Comparison of ENCODE assay signal across 1 cellular context in the genomic region with DNA sequence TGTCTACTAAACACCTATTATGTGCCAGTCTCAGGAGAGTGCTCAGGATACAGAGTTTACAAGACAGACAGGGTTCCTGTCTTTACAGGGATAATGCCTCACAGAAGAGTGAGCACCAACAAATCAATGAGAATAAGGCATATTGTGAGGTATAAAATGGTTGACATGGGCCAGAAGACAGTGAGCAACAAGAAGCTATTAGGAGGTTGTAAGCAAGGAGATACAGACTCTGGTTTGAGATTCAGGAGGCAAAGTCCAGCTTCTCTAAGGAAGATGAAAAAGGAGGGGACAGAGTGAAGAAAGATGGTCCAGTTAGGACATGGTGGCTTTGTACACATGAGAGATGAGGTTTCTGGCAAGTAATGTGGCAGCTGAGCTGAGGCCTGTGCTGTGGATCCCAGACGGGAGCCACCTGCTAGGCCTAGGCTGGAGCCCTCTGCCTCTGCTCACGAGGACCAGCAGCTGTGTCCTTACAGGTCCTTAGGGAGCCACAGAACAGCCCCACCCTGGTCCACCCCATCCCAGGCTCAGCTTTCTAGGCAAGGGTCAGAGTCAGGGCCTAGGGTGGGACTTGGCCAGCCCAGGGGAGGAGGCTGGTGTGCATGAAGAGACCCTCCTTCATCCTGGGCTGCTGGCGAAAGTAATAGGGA.
TF ChIP-seq lines count a peak whose summit lies in the region.

No MANE protein-coding gene starts in this region.

TF ChIP-seq in K562, 482 proteins besides CTCF, POLR2A, EP300 and RAD21 (continued from another document and continues in another):
- TF ChIP-seq, protein P1, sequence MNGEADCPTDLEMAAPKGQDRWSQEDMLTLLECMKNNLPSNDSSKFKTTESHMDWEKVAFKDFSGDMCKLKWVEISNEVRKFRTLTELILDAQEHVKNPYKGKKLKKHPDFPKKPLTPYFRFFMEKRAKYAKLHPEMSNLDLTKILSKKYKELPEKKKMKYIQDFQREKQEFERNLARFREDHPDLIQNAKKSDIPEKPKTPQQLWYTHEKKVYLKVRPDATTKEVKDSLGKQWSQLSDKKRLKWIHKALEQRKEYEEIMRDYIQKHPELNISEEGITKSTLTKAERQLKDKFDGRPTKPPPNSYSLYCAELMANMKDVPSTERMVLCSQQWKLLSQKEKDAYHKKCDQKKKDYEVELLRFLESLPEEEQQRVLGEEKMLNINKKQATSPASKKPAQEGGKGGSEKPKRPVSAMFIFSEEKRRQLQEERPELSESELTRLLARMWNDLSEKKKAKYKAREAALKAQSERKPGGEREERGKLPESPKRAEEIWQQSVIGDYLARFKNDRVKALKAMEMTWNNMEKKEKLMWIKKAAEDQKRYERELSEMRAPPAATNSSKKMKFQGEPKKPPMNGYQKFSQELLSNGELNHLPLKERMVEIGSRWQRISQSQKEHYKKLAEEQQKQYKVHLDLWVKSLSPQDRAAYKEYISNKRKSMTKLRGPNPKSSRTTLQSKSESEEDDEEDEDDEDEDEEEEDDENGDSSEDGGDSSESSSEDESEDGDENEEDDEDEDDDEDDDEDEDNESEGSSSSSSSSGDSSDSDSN (IDR thresholded peaks at IDR 0.05; ENCODE audit: borderline replicate concordance in 1 of 2, low read depth in 2 of 2, low read length in 2 of 2), result no peak
- no peak for TF ChIP-seq YY1 (IDR thresholded peaks at IDR 0.05; ENCODE audit: borderline replicate concordance in 1 of 3, control insufficient read depth in 1 of 3, extremely low read depth in 1 of 3, insufficient read depth in 3 of 3, insufficient read length in 1 of 3, insufficient replicate concordance in 2 of 3, low read depth in 1 of 3, low read length in 2 of 3)
- TF ChIP-seq ATF7 (IDR thresholded peaks at IDR 0.05), result no peak
- no peak for TF ChIP-seq PRPF4 (IDR thresholded peaks at IDR 0.05; ENCODE audit: insufficient read depth, low read depth, low read length, poor library complexity, severe bottlenecking)
- TF ChIP-seq MYNN (IDR thresholded peaks at IDR 0.05), result no peak
- 0 out of 2 replicates have a peak, but pooled peaks have one; percentile 25 for TF ChIP-seq MYNN (CRISPR knock-in tag; IDR thresholded peaks at IDR 0.05)
- TF ChIP-seq ZNF707 (CRISPR knock-in tag; conservative IDR thresholded peaks at IDR 0.05), result no peak
- TF ChIP-seq, protein P2, sequence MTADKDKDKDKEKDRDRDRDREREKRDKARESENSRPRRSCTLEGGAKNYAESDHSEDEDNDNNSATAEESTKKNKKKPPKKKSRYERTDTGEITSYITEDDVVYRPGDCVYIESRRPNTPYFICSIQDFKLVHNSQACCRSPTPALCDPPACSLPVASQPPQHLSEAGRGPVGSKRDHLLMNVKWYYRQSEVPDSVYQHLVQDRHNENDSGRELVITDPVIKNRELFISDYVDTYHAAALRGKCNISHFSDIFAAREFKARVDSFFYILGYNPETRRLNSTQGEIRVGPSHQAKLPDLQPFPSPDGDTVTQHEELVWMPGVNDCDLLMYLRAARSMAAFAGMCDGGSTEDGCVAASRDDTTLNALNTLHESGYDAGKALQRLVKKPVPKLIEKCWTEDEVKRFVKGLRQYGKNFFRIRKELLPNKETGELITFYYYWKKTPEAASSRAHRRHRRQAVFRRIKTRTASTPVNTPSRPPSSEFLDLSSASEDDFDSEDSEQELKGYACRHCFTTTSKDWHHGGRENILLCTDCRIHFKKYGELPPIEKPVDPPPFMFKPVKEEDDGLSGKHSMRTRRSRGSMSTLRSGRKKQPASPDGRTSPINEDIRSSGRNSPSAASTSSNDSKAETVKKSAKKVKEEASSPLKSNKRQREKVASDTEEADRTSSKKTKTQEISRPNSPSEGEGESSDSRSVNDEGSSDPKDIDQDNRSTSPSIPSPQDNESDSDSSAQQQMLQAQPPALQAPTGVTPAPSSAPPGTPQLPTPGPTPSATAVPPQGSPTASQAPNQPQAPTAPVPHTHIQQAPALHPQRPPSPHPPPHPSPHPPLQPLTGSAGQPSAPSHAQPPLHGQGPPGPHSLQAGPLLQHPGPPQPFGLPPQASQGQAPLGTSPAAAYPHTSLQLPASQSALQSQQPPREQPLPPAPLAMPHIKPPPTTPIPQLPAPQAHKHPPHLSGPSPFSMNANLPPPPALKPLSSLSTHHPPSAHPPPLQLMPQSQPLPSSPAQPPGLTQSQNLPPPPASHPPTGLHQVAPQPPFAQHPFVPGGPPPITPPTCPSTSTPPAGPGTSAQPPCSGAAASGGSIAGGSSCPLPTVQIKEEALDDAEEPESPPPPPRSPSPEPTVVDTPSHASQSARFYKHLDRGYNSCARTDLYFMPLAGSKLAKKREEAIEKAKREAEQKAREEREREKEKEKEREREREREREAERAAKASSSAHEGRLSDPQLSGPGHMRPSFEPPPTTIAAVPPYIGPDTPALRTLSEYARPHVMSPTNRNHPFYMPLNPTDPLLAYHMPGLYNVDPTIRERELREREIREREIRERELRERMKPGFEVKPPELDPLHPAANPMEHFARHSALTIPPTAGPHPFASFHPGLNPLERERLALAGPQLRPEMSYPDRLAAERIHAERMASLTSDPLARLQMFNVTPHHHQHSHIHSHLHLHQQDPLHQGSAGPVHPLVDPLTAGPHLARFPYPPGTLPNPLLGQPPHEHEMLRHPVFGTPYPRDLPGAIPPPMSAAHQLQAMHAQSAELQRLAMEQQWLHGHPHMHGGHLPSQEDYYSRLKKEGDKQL (CRISPR knock-in tag; IDR thresholded peaks at IDR 0.05; ENCODE audit: borderline replicate concordance), result no peak
- no peak for TF ChIP-seq MTA1 (IDR thresholded peaks at IDR 0.05; ENCODE audit: borderline replicate concordance)
- TF ChIP-seq, protein P3, sequence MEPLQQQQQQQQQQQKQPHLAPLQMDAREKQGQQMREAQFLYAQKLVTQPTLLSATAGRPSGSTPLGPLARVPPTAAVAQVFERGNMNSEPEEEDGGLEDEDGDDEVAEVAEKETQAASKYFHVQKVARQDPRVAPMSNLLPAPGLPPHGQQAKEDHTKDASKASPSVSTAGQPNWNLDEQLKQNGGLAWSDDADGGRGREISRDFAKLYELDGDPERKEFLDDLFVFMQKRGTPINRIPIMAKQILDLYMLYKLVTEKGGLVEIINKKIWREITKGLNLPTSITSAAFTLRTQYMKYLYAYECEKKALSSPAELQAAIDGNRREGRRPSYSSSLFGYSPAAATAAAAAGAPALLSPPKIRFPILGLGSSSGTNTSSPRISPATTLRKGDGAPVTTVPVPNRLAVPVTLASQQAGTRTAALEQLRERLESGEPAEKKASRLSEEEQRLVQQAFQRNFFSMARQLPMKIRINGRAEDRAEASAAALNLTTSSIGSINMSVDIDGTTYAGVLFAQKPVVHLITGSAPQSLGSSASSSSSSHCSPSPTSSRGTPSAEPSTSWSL (CRISPR knock-in tag; IDR thresholded peaks at IDR 0.05; ENCODE audit: borderline replicate concordance), result no peak
- TF ChIP-seq FUS (optimal IDR thresholded peaks at IDR 0.05; ENCODE audit: low read depth, low read length), result no peak
- peak; percentile 16 for TF ChIP-seq RBM39 (optimal IDR thresholded peaks at IDR 0.05; ENCODE audit: low read depth, low read length)
- TF ChIP-seq RFX7 (CRISPR knock-in tag; IDR thresholded peaks at IDR 0.05), result no peak
- TF ChIP-seq, protein P4, sequence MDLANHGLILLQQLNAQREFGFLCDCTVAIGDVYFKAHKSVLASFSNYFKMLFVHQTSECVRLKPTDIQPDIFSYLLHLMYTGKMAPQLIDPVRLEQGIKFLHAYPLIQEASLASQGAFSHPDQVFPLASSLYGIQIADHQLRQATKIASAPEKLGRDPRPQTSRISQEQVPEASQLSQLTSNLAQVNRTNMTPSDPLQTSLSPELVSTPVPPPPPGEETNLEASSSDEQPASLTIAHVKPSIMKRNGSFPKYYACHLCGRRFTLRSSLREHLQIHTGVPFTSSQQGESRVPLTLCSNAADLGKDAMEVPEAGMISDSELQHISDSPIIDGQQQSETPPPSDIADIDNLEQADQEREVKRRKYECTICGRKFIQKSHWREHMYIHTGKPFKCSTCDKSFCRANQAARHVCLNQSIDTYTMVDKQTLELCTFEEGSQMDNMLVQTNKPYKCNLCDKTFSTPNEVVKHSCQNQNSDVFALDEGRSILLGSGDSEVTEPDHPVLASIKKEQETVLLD (IDR thresholded peaks at IDR 0.05), result no peak
- TF ChIP-seq, protein P5, sequence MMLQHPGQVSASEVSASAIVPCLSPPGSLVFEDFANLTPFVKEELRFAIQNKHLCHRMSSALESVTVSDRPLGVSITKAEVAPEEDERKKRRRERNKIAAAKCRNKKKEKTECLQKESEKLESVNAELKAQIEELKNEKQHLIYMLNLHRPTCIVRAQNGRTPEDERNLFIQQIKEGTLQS (IDR thresholded peaks at IDR 0.05), result no peak
- TF ChIP-seq, protein P5 (CRISPR knock-in tag; conservative IDR thresholded peaks at IDR 0.05), result no peak
- TF ChIP-seq, protein P6, sequence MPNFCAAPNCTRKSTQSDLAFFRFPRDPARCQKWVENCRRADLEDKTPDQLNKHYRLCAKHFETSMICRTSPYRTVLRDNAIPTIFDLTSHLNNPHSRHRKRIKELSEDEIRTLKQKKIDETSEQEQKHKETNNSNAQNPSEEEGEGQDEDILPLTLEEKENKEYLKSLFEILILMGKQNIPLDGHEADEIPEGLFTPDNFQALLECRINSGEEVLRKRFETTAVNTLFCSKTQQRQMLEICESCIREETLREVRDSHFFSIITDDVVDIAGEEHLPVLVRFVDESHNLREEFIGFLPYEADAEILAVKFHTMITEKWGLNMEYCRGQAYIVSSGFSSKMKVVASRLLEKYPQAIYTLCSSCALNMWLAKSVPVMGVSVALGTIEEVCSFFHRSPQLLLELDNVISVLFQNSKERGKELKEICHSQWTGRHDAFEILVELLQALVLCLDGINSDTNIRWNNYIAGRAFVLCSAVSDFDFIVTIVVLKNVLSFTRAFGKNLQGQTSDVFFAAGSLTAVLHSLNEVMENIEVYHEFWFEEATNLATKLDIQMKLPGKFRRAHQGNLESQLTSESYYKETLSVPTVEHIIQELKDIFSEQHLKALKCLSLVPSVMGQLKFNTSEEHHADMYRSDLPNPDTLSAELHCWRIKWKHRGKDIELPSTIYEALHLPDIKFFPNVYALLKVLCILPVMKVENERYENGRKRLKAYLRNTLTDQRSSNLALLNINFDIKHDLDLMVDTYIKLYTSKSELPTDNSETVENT (CRISPR knock-in tag; IDR thresholded peaks at IDR 0.05), result 0 out of 2 replicates have a peak, but pooled peaks have one; percentile 31
- TF ChIP-seq TGIF2 (CRISPR knock-in tag; IDR thresholded peaks at IDR 0.05), result no peak
- 0 out of 2 replicates have a peak, but pooled peaks have one; percentile 52 for TF ChIP-seq PRMT5 (CRISPR knock-in tag; IDR thresholded peaks at IDR 0.05)
- no peak for TF ChIP-seq MYBL2 (IDR thresholded peaks at IDR 0.05; ENCODE audit: low read depth)
- no peak for TF ChIP-seq MYBL2 (CRISPR knock-in tag; IDR thresholded peaks at IDR 0.05; ENCODE audit: borderline replicate concordance)
- TF ChIP-seq KHSRP (IDR thresholded peaks at IDR 0.05), result no peak
- TF ChIP-seq ZNF224 (CRISPR knock-in tag; IDR thresholded peaks at IDR 0.05), result no peak
- TF ChIP-seq, protein P7, sequence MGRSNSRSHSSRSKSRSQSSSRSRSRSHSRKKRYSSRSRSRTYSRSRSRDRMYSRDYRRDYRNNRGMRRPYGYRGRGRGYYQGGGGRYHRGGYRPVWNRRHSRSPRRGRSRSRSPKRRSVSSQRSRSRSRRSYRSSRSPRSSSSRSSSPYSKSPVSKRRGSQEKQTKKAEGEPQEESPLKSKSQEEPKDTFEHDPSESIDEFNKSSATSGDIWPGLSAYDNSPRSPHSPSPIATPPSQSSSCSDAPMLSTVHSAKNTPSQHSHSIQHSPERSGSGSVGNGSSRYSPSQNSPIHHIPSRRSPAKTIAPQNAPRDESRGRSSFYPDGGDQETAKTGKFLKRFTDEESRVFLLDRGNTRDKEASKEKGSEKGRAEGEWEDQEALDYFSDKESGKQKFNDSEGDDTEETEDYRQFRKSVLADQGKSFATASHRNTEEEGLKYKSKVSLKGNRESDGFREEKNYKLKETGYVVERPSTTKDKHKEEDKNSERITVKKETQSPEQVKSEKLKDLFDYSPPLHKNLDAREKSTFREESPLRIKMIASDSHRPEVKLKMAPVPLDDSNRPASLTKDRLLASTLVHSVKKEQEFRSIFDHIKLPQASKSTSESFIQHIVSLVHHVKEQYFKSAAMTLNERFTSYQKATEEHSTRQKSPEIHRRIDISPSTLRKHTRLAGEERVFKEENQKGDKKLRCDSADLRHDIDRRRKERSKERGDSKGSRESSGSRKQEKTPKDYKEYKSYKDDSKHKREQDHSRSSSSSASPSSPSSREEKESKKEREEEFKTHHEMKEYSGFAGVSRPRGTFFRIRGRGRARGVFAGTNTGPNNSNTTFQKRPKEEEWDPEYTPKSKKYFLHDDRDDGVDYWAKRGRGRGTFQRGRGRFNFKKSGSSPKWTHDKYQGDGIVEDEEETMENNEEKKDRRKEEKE (IDR thresholded peaks at IDR 0.05; ENCODE audit: borderline replicate concordance in 1 of 2, control insufficient read depth in 1 of 2, low read depth in 2 of 2, low read length in 1 of 2), result no peak
- TF ChIP-seq HLTF (IDR thresholded peaks at IDR 0.05), result no peak
- TF ChIP-seq HDAC1 (IDR thresholded peaks at IDR 0.05), result 0 out of 4 replicates have a peak, but pooled peaks of 1 of the 2 experiments have one; percentile 13
- TF ChIP-seq SMARCA4 (IDR thresholded peaks at IDR 0.05), result no peak
- TF ChIP-seq IFI16 (CRISPR knock-in tag; IDR thresholded peaks at IDR 0.05), result no peak
- no peak for TF ChIP-seq KDM2B (CRISPR knock-in tag; IDR thresholded peaks at IDR 0.05)
- TF ChIP-seq PHB (CRISPR knock-in tag; IDR thresholded peaks at IDR 0.05), result no peak
- TF ChIP-seq ELF4 (CRISPR knock-in tag; IDR thresholded peaks at IDR 0.05), result no peak
- TF ChIP-seq, protein P8, sequence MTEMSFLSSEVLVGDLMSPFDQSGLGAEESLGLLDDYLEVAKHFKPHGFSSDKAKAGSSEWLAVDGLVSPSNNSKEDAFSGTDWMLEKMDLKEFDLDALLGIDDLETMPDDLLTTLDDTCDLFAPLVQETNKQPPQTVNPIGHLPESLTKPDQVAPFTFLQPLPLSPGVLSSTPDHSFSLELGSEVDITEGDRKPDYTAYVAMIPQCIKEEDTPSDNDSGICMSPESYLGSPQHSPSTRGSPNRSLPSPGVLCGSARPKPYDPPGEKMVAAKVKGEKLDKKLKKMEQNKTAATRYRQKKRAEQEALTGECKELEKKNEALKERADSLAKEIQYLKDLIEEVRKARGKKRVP (CRISPR knock-in tag; IDR thresholded peaks at IDR 0.05), result no peak
- TF ChIP-seq SMC3 (conservative IDR thresholded peaks at IDR 0.05; ENCODE audit: insufficient read depth, low read depth, low read length), result no peak
